ENCODE assay signal across 5 cellular contexts in the genomic region with DNA sequence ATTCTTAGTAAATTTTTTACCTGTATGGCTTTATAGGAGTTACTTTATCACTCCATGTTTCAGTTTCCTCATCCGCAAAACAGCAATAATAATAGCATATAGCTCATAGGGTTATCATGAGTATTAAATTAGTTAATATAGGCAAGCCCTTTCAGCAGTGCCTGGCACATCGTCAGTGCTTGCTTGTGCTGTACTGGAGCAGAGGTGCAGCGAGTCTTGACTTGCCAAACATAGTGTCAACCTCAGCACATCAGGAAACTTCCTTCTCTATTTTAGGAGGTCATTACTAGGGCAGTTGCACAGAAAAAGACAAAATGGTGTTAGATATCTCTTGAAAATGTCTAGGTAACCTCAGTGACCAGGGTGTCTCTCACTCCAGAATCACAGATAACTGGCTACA. TPM values are rescaled to one million over a fixed set of nuclear protein-coding genes. Genes with fewer than 3 reads are reported as not detected.
"Had no signal": no experiment of that assay in that cellular context is flagged by ENCODE, and none has a peak within 500 bp of the region (broad histone marks: within the 10 kb centered on the region; RNA-seq: fewer than 3 reads in every experiment).

No MANE protein-coding gene starts in this region.

RNA-seq across cellular contexts. Expression of a gene that starts 33.1 kb away (rescaled TPM):
- total RNA-seq: kidney, left ventricle myocardium inferior, neural crest cell, sciatic nerve, vagina had no signal
